Comparison of ENCODE assay signal across 18 cellular contexts in the genomic region with DNA sequence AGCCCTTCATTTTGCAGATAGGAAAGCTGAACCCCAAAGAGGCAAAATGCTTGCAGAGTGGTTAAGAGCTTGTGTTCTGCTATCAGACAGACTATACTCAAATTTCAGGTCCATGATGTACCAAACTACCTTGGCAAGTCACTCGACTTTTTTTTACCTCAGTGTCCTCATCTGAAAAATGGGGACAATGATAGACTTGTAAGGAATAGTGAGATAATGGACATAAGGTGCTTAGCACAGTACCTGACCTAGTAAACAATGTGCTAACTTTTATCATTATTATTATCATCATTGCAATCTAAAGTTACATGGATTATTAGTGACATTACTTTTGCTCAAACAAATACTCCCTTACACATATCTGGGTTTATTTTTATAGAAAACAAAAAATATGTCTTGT.
DNase-seq lines count a peak whose midpoint lies in the region; ATAC-seq, FAIRE-seq and TF ChIP-seq lines count a peak whose summit lies in the region.
"Had no signal": no experiment of that assay in that cellular context is flagged by ENCODE, and none has a peak within 500 bp of the region (broad histone marks: within the 10 kb centered on the region; RNA-seq: fewer than 3 reads in every experiment).

No MANE protein-coding gene starts in this region.

- TF ChIP-seq EP300 in HepG2 (IDR thresholded peaks at IDR 0.05; ENCODE audit: low read depth in 2 of 2, low read length in 2 of 2) (no peak), HepG2 (CRISPR knock-in tag; IDR thresholded peaks at IDR 0.05; ENCODE audit: borderline replicate concordance) (no peak)

- H3K27me3 Mint-ChIP-seq in astrocyte (ENCODE audit: low read depth, unreplicated experiment), result no peaks in the 10 kb centered on the region
- H3K27me3 Mint-ChIP-seq in progenitor cell of endocrine pancreas, result no peaks in the 10 kb centered on the region
- H3K27me3 Mint-ChIP-seq in CD4-positive, alpha-beta memory T cell, result no peaks in the 10 kb centered on the region

- no peak overlapping the region for H3K4me3 ChIP-seq in HepG2 (replicated peaks in 1 of 3; ENCODE audit: insufficient read depth in 1 of 3, low read depth in 2 of 3, low read length in 3 of 3)
- H3K4me3 ChIP-seq in right lobe of liver, result no peak overlapping the region
- no peak overlapping the region for H3K4me3 ChIP-seq in astrocyte (ENCODE audit: insufficient read depth, low read depth, low read length)
- no peak overlapping the region for H3K4me3 ChIP-seq in CD4-positive, alpha-beta memory T cell (ENCODE audit: low read length in 2 of 2)
- no peak overlapping the region for H3K4me3 ChIP-seq in pancreas
- H3K4me3 ChIP-seq: BLaER1 had no signal

- H3K27ac Mint-ChIP-seq in astrocyte (ENCODE audit: unreplicated experiment), result peak overlapping the region; percentile 66
- H3K27ac Mint-ChIP-seq in progenitor cell of endocrine pancreas, result peak overlapping the region; percentile 69
- H3K27ac Mint-ChIP-seq in CD4-positive, alpha-beta memory T cell, result peak overlapping the region in 1 of 7 donors; percentile 31
- H3K27ac Mint-ChIP-seq: CD14-positive monocyte; CD8-positive, alpha-beta T cell had no signal

- no peaks in the 10 kb centered on the region for H4K20me1 ChIP-seq in HepG2 (ENCODE audit: insufficient read depth, low read length)
- no peaks in the 10 kb centered on the region for H4K20me1 ChIP-seq in astrocyte (ENCODE audit: insufficient read depth, low read length)
- H4K20me1 ChIP-seq: BLaER1 had no signal

- no TSS peak for BruUV-seq in HepG2 (replicated peaks; lab: Mats Ljungman, UMichigan)

- DNase-seq in HepG2 (ENCODE audit: low spot score) (no peak), right lobe of liver (no peak), astrocyte (ENCODE audit: low read depth) (no peak), progenitor cell of endocrine pancreas (ENCODE audit: low spot score, unreplicated experiment) (no peak), HuH-7.5 (ENCODE audit: low spot score) (no peak), pancreas (no peak)
- DNase-seq in CD4-positive, alpha-beta memory T cell, result no peak
- DNase-seq: 8988T; Calu3; CD8-positive, alpha-beta T cell; DMS79 treated with DMSO at 0.1 percent for 48 hours; GF-D8; GOT3; H7 had no signal

- no peak for ATAC-seq in HepG2
- ATAC-seq in right lobe of liver, result no peak
- no peak for ATAC-seq in pancreas
- ATAC-seq: CD8-positive, alpha-beta T cell; HCT116 had no signal

- H3K9me3 ChIP-seq in HepG2 (ENCODE audit: low read length) (no peaks in the 10 kb centered on the region), right lobe of liver (no peaks in the 10 kb centered on the region), astrocyte (ENCODE audit: insufficient read depth, low read depth, low read length) (no peaks in the 10 kb centered on the region), pancreas (no peaks in the 10 kb centered on the region)
- no peaks in the 10 kb centered on the region for H3K9me3 ChIP-seq in CD4-positive, alpha-beta memory T cell (ENCODE audit: control insufficient read depth in 1 of 2, low read length in 2 of 2)
- H3K9me3 ChIP-seq: BLaER1 had no signal

- no peak for TF ChIP-seq RAD21 in HepG2 (CRISPR knock-in tag; IDR thresholded peaks at IDR 0.05)

- peaks cover 28% of the 10 kb centered on the region for H3K4me1 Mint-ChIP-seq in astrocyte (ENCODE audit: low read depth, unreplicated experiment)
- peaks cover 11% of the 10 kb centered on the region for H3K4me1 Mint-ChIP-seq in progenitor cell of endocrine pancreas (ENCODE audit: low read depth)
- no peaks in the 10 kb centered on the region for H3K4me1 Mint-ChIP-seq in CD4-positive, alpha-beta memory T cell
- H3K4me1 Mint-ChIP-seq: CD14-positive monocyte had no signal

- H3K36me3 Mint-ChIP-seq in astrocyte (ENCODE audit: low read depth, unreplicated experiment) (no peaks in the 10 kb centered on the region), progenitor cell of endocrine pancreas (ENCODE audit: insufficient read depth) (no peaks in the 10 kb centered on the region)
- no peaks in the 10 kb centered on the region for H3K36me3 Mint-ChIP-seq in CD4-positive, alpha-beta memory T cell
- H3K36me3 Mint-ChIP-seq: CD14-positive monocyte; CD8-positive, alpha-beta T cell had no signal

- intact Hi-C loops in HepG2 (cut with micrococcal nuclease; ENCODE audit: unreplicated experiment) (no loop called here), right lobe of liver (cut with DNase I) (no loop called here), pancreas (cut with DNase I) (no loop called here)
- intact Hi-C loops in CD4-positive, alpha-beta memory T cell (cut with micrococcal nuclease), result no loop called here

- H3K27ac ChIP-seq in HepG2 (ENCODE audit: extremely low read length, insufficient read depth, low read length) (no peak overlapping the region), right lobe of liver (no peak overlapping the region), astrocyte (ENCODE audit: low read depth, low read length) (no peak overlapping the region), pancreas (no peak overlapping the region)
- H3K27ac ChIP-seq in CD4-positive, alpha-beta memory T cell (ENCODE audit: low read depth, low read length), result no peak overlapping the region
- H3K27ac ChIP-seq: BLaER1 had no signal

- no peaks in the 10 kb centered on the region for H3K9me3 Mint-ChIP-seq in astrocyte (ENCODE audit: unreplicated experiment)
- peaks cover 3% of the 10 kb centered on the region for H3K9me3 Mint-ChIP-seq in progenitor cell of endocrine pancreas (ENCODE audit: low read depth)
- no peaks in the 10 kb centered on the region for H3K9me3 Mint-ChIP-seq in CD4-positive, alpha-beta memory T cell
- H3K9me3 Mint-ChIP-seq: CD8-positive, alpha-beta T cell had no signal

- in situ Hi-C loops in HepG2 (cut with HindIII; ENCODE audit: extremely low pct_ligation_motif_present, low pct_unique_long_range_greater_than_20kb), result no loop called here

- POLR2A ChIA-PET in HepG2 (lab: Yijun Ruan, JAX), result no interaction called here
- POLR2A ChIA-PET in CD4-positive, alpha-beta memory T cell (lab: Charles Lee; ENCODE audit: partially characterized antibody), result no interaction called here

- H3K79me2 ChIP-seq in HepG2 (ENCODE audit: insufficient read depth, low read length) (no peaks in the 10 kb centered on the region), astrocyte (ENCODE audit: insufficient read depth, low read length) (no peaks in the 10 kb centered on the region)

- no peak overlapping the region for H3K9ac ChIP-seq in HepG2 (ENCODE audit: insufficient read depth, low read depth, low read length)
- no peak overlapping the region for H3K9ac ChIP-seq in astrocyte (ENCODE audit: low read length)
- H3K9ac ChIP-seq: BLaER1 had no signal

- CTCF ChIA-PET in HepG2 (lab: Yijun Ruan, JAX; ENCODE audit: low intra/inter-chr PET ratio, low total read pairs), result no interaction called here
- CTCF ChIA-PET in CD4-positive, alpha-beta memory T cell (lab: Charles Lee; ENCODE audit: partially characterized antibody), result interaction anchor here (1.0 to 1.2 kb wide), 2 partner anchors 9 to 72 kb away, joined by 3 to 8 read pairs; no protein-coding TSS in a partner anchor

- no peak overlapping the region for H3K4me2 ChIP-seq in HepG2 (ENCODE audit: low read depth, low read length)
- H3K4me2 ChIP-seq in astrocyte (ENCODE audit: low read length), result no peak overlapping the region
- H3K4me2 ChIP-seq: BLaER1 had no signal

- H3K4me1 ChIP-seq in HepG2 (ENCODE audit: insufficient read depth, low read length) (no peaks in the 10 kb centered on the region), right lobe of liver (no peaks in the 10 kb centered on the region), astrocyte (ENCODE audit: insufficient read depth, low read length) (peaks cover 6% of the 10 kb centered on the region), pancreas (no peaks in the 10 kb centered on the region)
- no peaks in the 10 kb centered on the region for H3K4me1 ChIP-seq in CD4-positive, alpha-beta memory T cell (ENCODE audit: insufficient read depth, low read length)
- H3K4me1 ChIP-seq: BLaER1 had no signal

- TF ChIP-seq POLR2A in HepG2 (IDR thresholded peaks at IDR 0.05; ENCODE audit: insufficient read depth in 1 of 2, low read depth in 2 of 2, low read length in 2 of 2), result no peak
- no peak for TF ChIP-seq POLR2A in right lobe of liver (IDR thresholded peaks at IDR 0.05)

- H3K27me3 ChIP-seq in HepG2 (ENCODE audit: control insufficient read depth in 1 of 2, insufficient read depth in 2 of 2, low read length in 2 of 2), result no peaks in the 10 kb centered on the region
- H3K27me3 ChIP-seq in right lobe of liver, result no peaks in the 10 kb centered on the region
- no peaks in the 10 kb centered on the region for H3K27me3 ChIP-seq in astrocyte (ENCODE audit: insufficient read depth, low read length)
- H3K27me3 ChIP-seq in CD4-positive, alpha-beta memory T cell (ENCODE audit: insufficient read depth, low read length), result no peaks in the 10 kb centered on the region
- no peaks in the 10 kb centered on the region for H3K27me3 ChIP-seq in pancreas
- H3K27me3 ChIP-seq: BLaER1 had no signal

- WGBS in HepG2 (ENCODE audit: low lambda C conversion rate), result 0% methylated on average over 1 of the region's 1 CpG
- 60% methylated on average over 1 of the region's 1 CpG for WGBS in right lobe of liver (ENCODE audit: insufficient coverage, low coverage, low lambda C conversion rate, missing lambda C conversion rate)
- 52 to 60% methylated on average over 1 of the region's 1 CpG for WGBS in pancreas, 2 donors

- H3K36me3 ChIP-seq in HepG2 (replicated peaks in 1 of 2; ENCODE audit: control insufficient read depth in 1 of 2, insufficient read depth in 2 of 2, low read length in 2 of 2), result no peaks in the 10 kb centered on the region
- H3K36me3 ChIP-seq in right lobe of liver, result no peaks in the 10 kb centered on the region
- no peaks in the 10 kb centered on the region for H3K36me3 ChIP-seq in astrocyte (ENCODE audit: insufficient read depth, low read length)
- no peaks in the 10 kb centered on the region for H3K36me3 ChIP-seq in CD4-positive, alpha-beta memory T cell (ENCODE audit: insufficient read depth, low read length)
- no peaks in the 10 kb centered on the region for H3K36me3 ChIP-seq in pancreas
- H3K36me3 ChIP-seq: BLaER1 had no signal

- FAIRE-seq in HepG2 (lab: Jason Lieb, UNC), result no peak
- FAIRE-seq in astrocyte (lab: Jason Lieb, UNC), result no peak
- no peak for FAIRE-seq in pancreas (lab: Jason Lieb, UNC)
- FAIRE-seq: HTR-8/SVneo had no signal

- H3K4me3 Mint-ChIP-seq in astrocyte (ENCODE audit: unreplicated experiment), result no peak overlapping the region
- H3K4me3 Mint-ChIP-seq in progenitor cell of endocrine pancreas (ENCODE audit: low read depth), result no peak overlapping the region
- H3K4me3 Mint-ChIP-seq in CD4-positive, alpha-beta memory T cell, result no peak overlapping the region
- H3K4me3 Mint-ChIP-seq: CD14-positive monocyte; CD8-positive, alpha-beta T cell had no signal

- no peak for TF ChIP-seq CTCF in HepG2 (CRISPR knock-in tag; IDR thresholded peaks at IDR 0.05)
- TF ChIP-seq CTCF in right lobe of liver (IDR thresholded peaks at IDR 0.05), result no peak
- no peak for TF ChIP-seq CTCF in astrocyte (IDR thresholded peaks at IDR 0.05; ENCODE audit: insufficient read depth, low read depth, low read length)
- no peak for TF ChIP-seq CTCF in progenitor cell of endocrine pancreas (IDR thresholded peaks at IDR 0.05; ENCODE audit: unreplicated experiment)
- TF ChIP-seq CTCF in pancreas (IDR thresholded peaks at IDR 0.05), result no peak

- H2AFZ ChIP-seq in HepG2 (ENCODE audit: low read length) (no peak overlapping the region), astrocyte (ENCODE audit: low read depth, low read length) (no peak overlapping the region)
